23 cellular contexts compared by ENCODE assay signal in the genomic region with DNA sequence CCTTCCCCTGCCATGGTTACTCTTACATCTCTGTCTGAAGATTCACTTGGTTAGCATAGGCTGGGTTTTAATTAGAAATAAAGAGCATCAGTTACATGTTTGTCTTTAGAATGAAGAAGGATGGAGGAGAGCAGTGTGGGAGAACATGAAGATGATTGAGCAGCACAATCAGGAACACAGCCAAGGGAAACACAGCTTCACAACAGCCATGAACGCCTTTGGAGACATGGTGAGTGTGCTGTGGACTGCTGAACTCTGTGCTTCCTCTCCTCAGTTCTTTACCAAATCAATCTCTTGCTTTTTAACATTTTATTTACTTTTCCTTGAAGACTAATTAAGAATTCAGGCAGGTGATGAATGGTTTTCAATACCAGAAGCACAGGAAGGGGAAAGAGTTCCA. TPM values are rescaled to one million over a fixed set of nuclear protein-coding genes. Genes with fewer than 3 reads are reported as not detected.
"Had no signal": no experiment of that assay in that cellular context is flagged by ENCODE, and none has a peak within 500 bp of the region (broad histone marks: within the 10 kb centered on the region; RNA-seq: fewer than 3 reads in every experiment).

No MANE protein-coding gene starts in this region.

- ATAC-seq: left lobe of liver; natural killer cell treated with Interleukin-12 subunit alpha and Interleukin-12 subunit beta and Interleukin-15 and Interleukin-18, amount 100 ng/mL, for 72 hours; psoas muscle; sciatic nerve had no signal

- H3K4me3 Mint-ChIP-seq: endodermal cell; natural killer cell treated with Interleukin-12 subunit alpha and Interleukin-12 subunit beta and Interleukin-15 and Interleukin-18, amount 100 ng/mL, for 72 hours had no signal

- H3K4me1 Mint-ChIP-seq: endodermal cell had no signal

- H3K27ac Mint-ChIP-seq: endodermal cell; natural killer cell treated with Interleukin-12 subunit alpha and Interleukin-12 subunit beta and Interleukin-15 and Interleukin-18, amount 100 ng/mL, for 72 hours had no signal

- H3K36me3 Mint-ChIP-seq: natural killer cell treated with Interleukin-12 subunit alpha and Interleukin-12 subunit beta and Interleukin-15 and Interleukin-18, amount 100 ng/mL, for 72 hours had no signal

- DNase-seq: caudate nucleus; effector CD4-positive, alpha-beta T cell; endodermal cell; erythroblast; foreskin melanocyte; head of caudate nucleus; mammary epithelial cell; occipital lobe; psoas muscle; retina; stimulated activated naive CD4-positive, alpha-beta T cell; stomach; trophoblast cell had no signal

- H3K9me3 Mint-ChIP-seq: natural killer cell treated with Interleukin-12 subunit alpha and Interleukin-12 subunit beta and Interleukin-15 and Interleukin-18, amount 100 ng/mL, for 72 hours had no signal

RNA-seq across cellular contexts. Expression of gene SPATA31E1, which starts 38.2 kb away (rescaled TPM):
- total RNA-seq: cerebellum; dermis microvascular lymphatic vessel endothelial cell; endodermal cell; endothelial cell of umbilical vein; hepatocyte; kidney epithelial cell; left lobe of liver; lower leg skin; mammary epithelial cell; mesenteric fat pad; natural killer cell treated with Interleukin-12 subunit alpha and Interleukin-12 subunit beta and Interleukin-15 and Interleukin-18, amount 100 ng/mL, for 72 hours; occipital lobe; psoas muscle; sciatic nerve; stomach had no signal
